ENCODE assay signal across 13 cellular contexts in the genomic region with DNA sequence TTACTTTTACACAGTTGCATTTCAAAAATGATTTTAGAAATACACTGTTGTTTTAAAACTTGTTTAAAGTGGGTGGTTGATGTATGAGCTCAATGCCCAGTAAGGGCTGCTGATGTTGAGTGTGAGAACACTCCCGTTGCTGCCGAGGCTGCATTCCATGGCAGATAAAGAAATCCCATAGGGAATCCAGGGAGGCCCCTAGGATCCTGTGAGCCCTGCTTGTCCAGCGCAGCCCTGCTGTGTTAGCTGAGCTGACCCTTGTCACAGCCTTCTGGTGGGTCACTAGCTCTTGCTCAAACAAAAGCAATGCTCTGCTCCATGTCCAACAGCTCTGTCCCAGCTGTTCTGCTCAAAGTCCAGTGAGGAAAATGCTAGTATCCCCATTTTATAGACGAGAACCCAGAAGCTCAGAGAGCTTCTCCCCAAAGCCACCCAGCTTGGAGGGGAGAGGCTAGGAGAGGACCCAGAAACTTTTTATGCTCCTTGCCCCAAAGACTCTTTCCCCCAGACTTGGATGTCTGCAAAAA. TPM values are rescaled to one million over a fixed set of nuclear protein-coding genes. Genes with fewer than 3 reads are reported as not detected.
DNase-seq lines count a peak whose midpoint lies in the region; ATAC-seq and TF ChIP-seq lines count a peak whose summit lies in the region.
"Had no signal": no experiment of that assay in that cellular context is flagged by ENCODE, and none has a peak within 500 bp of the region (broad histone marks: within the 10 kb centered on the region; RNA-seq: fewer than 3 reads in every experiment).

No MANE protein-coding gene starts in this region.

- DNase-seq in AG20443 (ENCODE audit: low spot score) (peak; percentile 69), RPMI7951 (ENCODE audit: low read depth) (peak; percentile 42), fibroblast of pulmonary artery (ENCODE audit: low read depth) (peak; percentile 86), nephron progenitor cell (peak; percentile 31), OCI-M1 (lab: John Stamatoyannopoulos, UW) (no peak), mucosa of descending colon (no peak), NCI-H1092 treated with DMSO at 0.1 percent for 48 hours (lab: John Stamatoyannopoulos, UW) (no peak), left colon (no peak)
- DNase-seq: activated CD4-positive, alpha-beta T cell treated with anti-CD3 and anti-CD28 coated beads for 36 hours; CD4-positive, alpha-beta T cell had no signal

- TF ChIP-seq CTCF in fibroblast of pulmonary artery (IDR thresholded peaks at IDR 0.05; ENCODE audit: low read length, missing control alignments): no peak
- TF ChIP-seq CTCF in nephron progenitor cell (IDR thresholded peaks at IDR 0.05): no peak
- TF ChIP-seq CTCF in mucosa of descending colon (IDR thresholded peaks at IDR 0.05): no peak

- H3K27ac Mint-ChIP-seq in nephron progenitor cell: peak overlapping the region; percentile 97
- H3K27ac Mint-ChIP-seq: activated CD4-positive, alpha-beta T cell treated with anti-CD3 and anti-CD28 coated beads for 36 hours; CD4-positive, alpha-beta T cell; stimulated activated memory B cell treated with anti-CD40 and anti-IgM and Interleukin-4, amounts not matched to agents 10 μg/mL and 1 μg/mL and 100 μg/mL, for 72 hours had no signal

- ATAC-seq in mucosa of descending colon (no peak), left colon (no peak)
- ATAC-seq: activated CD4-positive, alpha-beta T cell treated with anti-CD3 and anti-CD28 coated beads for 36 hours; K562 had no signal

- intact Hi-C loops in mucosa of descending colon (cut with DNase I, micrococcal nuclease) (no loop called here), left colon (cut with DNase I, micrococcal nuclease) (no loop called here)

- no peaks in the 10 kb centered on the region for H3K36me3 ChIP-seq in mucosa of descending colon (ENCODE audit: low read depth)

- H3K9me3 ChIP-seq in mucosa of descending colon: no peaks in the 10 kb centered on the region

- no peaks in the 10 kb centered on the region for H3K36me3 Mint-ChIP-seq in nephron progenitor cell (ENCODE audit: low read depth)
- H3K36me3 Mint-ChIP-seq: stimulated activated memory B cell treated with anti-CD40 and anti-IgM and Interleukin-4, amounts not matched to agents 10 μg/mL and 1 μg/mL and 100 μg/mL, for 72 hours had no signal

- H3K9me3 Mint-ChIP-seq in nephron progenitor cell: peaks cover 8% of the 10 kb centered on the region

- no peaks in the 10 kb centered on the region for H3K4me1 ChIP-seq in mucosa of descending colon (ENCODE audit: low read depth)

- peaks cover 7% of the 10 kb centered on the region for H3K27me3 Mint-ChIP-seq in nephron progenitor cell (ENCODE audit: low read depth, poor library complexity)
- H3K27me3 Mint-ChIP-seq: activated CD4-positive, alpha-beta T cell treated with anti-CD3 and anti-CD28 coated beads for 36 hours had no signal

- peaks cover 54% of the 10 kb centered on the region for H3K4me1 Mint-ChIP-seq in nephron progenitor cell
- H3K4me1 Mint-ChIP-seq: stimulated activated memory B cell treated with anti-CD40 and anti-IgM and Interleukin-4, amounts not matched to agents 10 μg/mL and 1 μg/mL and 100 μg/mL, for 72 hours had no signal

- peak overlapping the region; percentile 21 for H3K4me3 Mint-ChIP-seq in nephron progenitor cell
- H3K4me3 Mint-ChIP-seq: activated CD4-positive, alpha-beta T cell treated with anti-CD3 and anti-CD28 coated beads for 36 hours; CD4-positive, alpha-beta T cell; stimulated activated memory B cell treated with anti-CD40 and anti-IgM and Interleukin-4, amounts not matched to agents 10 μg/mL and 1 μg/mL and 100 μg/mL, for 72 hours had no signal

- H3K4me3 ChIP-seq in fibroblast of pulmonary artery (replicated peaks; ENCODE audit: low read depth, low read length) (peak overlapping the region; percentile 4), mucosa of descending colon (no peak overlapping the region)
- H3K4me3 ChIP-seq: K562 had no signal

RNA-seq across cellular contexts. Expression of gene COL1A1, which starts 18.6 kb away (rescaled TPM):
- 239 and 259 TPM in 2 replicates for total RNA-seq in RPMI7951 (2014; rRNA removed; shearing (Covaris generic))
- total RNA-seq in mucosa of descending colon: 100 to 1,000 TPM in 2 of 3 donors, 10 to 100 TPM in 1; 53.0 to 248 (median 160) TPM
- 10 to 100 TPM; 33.5 to 91.9 TPM for total RNA-seq in left colon

RNA-seq across cellular contexts. Expression of gene SGCA, which starts 54.2 kb away (rescaled TPM):
- total RNA-seq in RPMI7951 (2014; rRNA removed; shearing (Covaris generic)): not detected in 2 replicates
- total RNA-seq in mucosa of descending colon (10 to 100 TPM in 1 of 3 donors, 1 to 10 TPM in 1, under 1 TPM in 1; 0.64 to 30.7 (median 6.8) TPM), left colon (1 to 10 TPM in 1 of 2 donors, under 1 TPM in 1; 0.31 to 4.7 TPM)
- total RNA-seq: CD4-positive, alpha-beta T cell; K562; renal cortical epithelial cell had no signal

RNA-seq across cellular contexts. Expression of gene TMEM92, which starts 54.3 kb away (rescaled TPM):
- 0.29 TPM in 1 of 2 replicates, not detected in the other for total RNA-seq in RPMI7951 (2014; rRNA removed; shearing (Covaris generic))
- total RNA-seq in mucosa of descending colon (1 to 10 TPM; 1.3 to 2.8 (median 2.6) TPM), left colon (1 to 10 TPM; 3.4 to 9.4 TPM)
- total RNA-seq: CD4-positive, alpha-beta T cell had no signal

Comparison
In these comparisons a context has a peak if more than half of its experiments do, and no peak if none do; other contexts are left out.
1. DNase-seq: peak in AG20443 (single experiment), RPMI7951 (single experiment), fibroblast of pulmonary artery (single experiment) and nephron progenitor cell (single experiment); none in OCI-M1 (single experiment), mucosa of descending colon (0 of 3), NCI-H1092 treated with DMSO at 0.1 percent for 48 hours (single experiment) and left colon (0 of 2).